ENCODE assay signal across 16 cellular contexts in the genomic region with DNA sequence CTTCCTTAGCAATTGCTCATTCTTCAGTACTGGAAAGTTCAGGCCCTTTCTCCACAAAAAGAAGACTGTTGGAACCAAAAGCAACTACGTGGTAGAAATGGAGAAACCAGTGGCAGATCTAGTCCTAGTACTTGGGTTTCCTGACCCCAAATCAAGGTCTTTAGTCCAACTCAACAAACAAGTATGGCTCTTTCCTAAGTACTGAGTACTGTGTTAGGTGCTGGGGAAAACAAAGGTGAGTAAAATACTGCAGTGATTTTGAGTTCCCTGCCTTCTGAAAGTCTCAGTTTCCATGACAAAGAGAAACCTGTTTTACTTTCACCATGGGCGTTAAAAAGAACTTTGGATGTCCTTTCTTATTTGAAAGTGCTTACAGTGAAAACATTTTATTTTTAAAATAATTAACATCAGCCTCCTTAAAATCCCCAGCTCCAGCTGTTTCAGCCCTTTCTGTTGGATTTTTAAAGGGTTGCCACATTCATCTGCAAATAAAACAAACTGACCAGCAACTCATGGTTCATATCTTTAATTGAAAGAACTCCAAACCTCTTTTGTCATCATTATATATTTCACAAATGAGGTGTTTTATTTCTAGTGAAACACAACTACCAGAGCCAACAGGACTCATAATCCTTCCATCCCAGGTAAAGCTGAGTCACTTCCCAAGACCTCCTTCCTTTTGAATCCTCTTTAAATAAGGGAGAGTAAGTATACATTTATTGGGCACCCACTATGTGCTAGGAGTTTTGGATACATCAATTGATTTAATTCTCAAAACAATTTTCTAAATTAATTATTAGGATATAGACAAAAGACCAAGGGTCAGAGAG. TPM values are rescaled to one million over a fixed set of nuclear protein-coding genes. Genes with fewer than 3 reads are reported as not detected.
"Had no signal": no experiment of that assay in that cellular context is flagged by ENCODE, and none has a peak within 500 bp of the region (broad histone marks: within the 10 kb centered on the region; RNA-seq: fewer than 3 reads in every experiment).

No MANE protein-coding gene starts in this region.

- H3K4me3 ChIP-seq: esophagus muscularis mucosa, mucosa of descending colon, skin epidermis, tibial nerve had no signal

- H3K27ac ChIP-seq: esophagus muscularis mucosa, neutrophil, skin epidermis, tibial nerve had no signal

- H3K36me3 ChIP-seq: esophagus muscularis mucosa, neutrophil, tibial nerve had no signal

- DNase-seq: activated CD4-positive, CD25-positive, alpha-beta regulatory T cell treated with anti-CD3 and anti-CD28 coated beads, Interleukin-2, amount 50 U/mL, for 72 hours; activated naive CD4-positive, alpha-beta T cell treated with anti-CD3 and anti-CD28 coated beads for 36 hours; activated naive CD8-positive, alpha-beta T cell treated with anti-CD3 and anti-CD28 coated beads, Interleukin-2, amount 50 U/mL, for 24 hours; aorta; left colon; mucosa of descending colon; naive thymus-derived CD8-positive, alpha-beta T cell; posterior cingulate gyrus; stimulated activated CD4-positive, alpha-beta T cell treated with anti-CD3 and anti-CD28 coated beads, Interleukin-15, amount 100 ng/mL, for 24 hours; stimulated activated CD4-positive, alpha-beta T cell treated with anti-CD3 and anti-CD28 coated beads, Interleukin-4, amount 100 ng/mL, for 1 hour; stimulated activated naive B cell treated with anti-CD40 and anti-IgM and Interleukin-4, amounts not matched to agents 10 μg/mL and 1 μg/mL and 100 μg/mL, for 72 hours had no signal

- H3K9me3 ChIP-seq: esophagus muscularis mucosa, mucosa of descending colon, neutrophil, tibial nerve had no signal

- H3K27me3 ChIP-seq: esophagus muscularis mucosa, neutrophil, tibial nerve had no signal

- ATAC-seq: activated naive CD8-positive, alpha-beta T cell treated with anti-CD3 and anti-CD28 coated beads, Interleukin-2, amount 50 U/mL, for 24 hours; activated T-helper 17 cell treated with anti-CD3 and anti-CD28 coated beads, Interleukin-2, amount 50 U/mL, for 72 hours; left colon; mucosa of descending colon; naive thymus-derived CD8-positive, alpha-beta T cell; stimulated activated naive B cell treated with anti-CD40 and anti-IgM and Interleukin-4, amounts not matched to agents 10 μg/mL and 1 μg/mL and 100 μg/mL, for 72 hours had no signal

RNA-seq across cellular contexts. Expression of a gene that starts 35.4 kb away (rescaled TPM):
- total RNA-seq: activated naive CD4-positive, alpha-beta T cell treated with anti-CD3 and anti-CD28 coated beads for 36 hours; activated T-helper 17 cell treated with anti-CD3 and anti-CD28 coated beads, Interleukin-2, amount 50 U/mL, for 72 hours; naive thymus-derived CD8-positive, alpha-beta T cell had no signal
- polyA plus RNA-seq: naive thymus-derived CD8-positive, alpha-beta T cell had no signal
